Comparison of ENCODE assay signal across 8 cellular contexts in genomic region chr17:34998205-34998604, GRCh38. TPM values are rescaled to one million over a fixed set of nuclear protein-coding genes. Genes with fewer than 3 reads are reported as not detected.
DNase-seq lines count a peak whose midpoint lies in the region; ATAC-seq and TF ChIP-seq lines count a peak whose summit lies in the region.

No MANE protein-coding gene starts in this region.

- no peak overlapping the region for H3K4me3 ChIP-seq in fibroblast of lung (replicated peaks in 1 of 4; ENCODE audit: control extremely low read depth in 1 of 4, insufficient read depth in 1 of 4, low read depth in 3 of 4, low read length in 4 of 4)

- no peak overlapping the region for H3K9ac ChIP-seq in fibroblast of lung (ENCODE audit: insufficient read depth, low read length)

- H3K27ac ChIP-seq in fibroblast of lung (ENCODE audit: insufficient read depth, low read length) = peak overlapping the region; percentile 63

- H3K9me3 ChIP-seq in fibroblast of lung (ENCODE audit: control insufficient read depth, insufficient read depth, low read depth, low read length) = no peaks in the 10 kb centered on the region

- ATAC-seq in stimulated activated naive CD8-positive, alpha-beta T cell treated with anti-CD3 and anti-CD28 coated beads, Interleukin-15, Interleukin-2, amounts not matched to agents 100 U/mL and 50 U/mL, for 24 hours = peak; percentile 81

- H2AFZ ChIP-seq in fibroblast of lung (ENCODE audit: low read length) = no peak overlapping the region

- H3K9me3 Mint-ChIP-seq in nephron progenitor cell = no peaks in the 10 kb centered on the region

- no peaks in the 10 kb centered on the region for H3K27me3 Mint-ChIP-seq in nephron progenitor cell (ENCODE audit: low read depth, poor library complexity)

- DNase-seq in Caki2 (ENCODE audit: low read depth) = peak; percentile 71
- peak; percentile 72 for DNase-seq in HEK293T (ENCODE audit: extremely low spot score)
- DNase-seq in OCI-M1 (lab: John Stamatoyannopoulos, UW) = peak; percentile 73
- peak; percentile 62 for DNase-seq in activated T-helper 1 cell treated with Interleukin-2 at 50 U/mL for 16 hours (ENCODE audit: low read depth)
- DNase-seq in fibroblast of lung (ENCODE audit: low read depth in 2 of 2) = peak; percentile 60 to 73
- peak; percentile 42 for DNase-seq in nephron progenitor cell
- peak; percentile 78 for DNase-seq in stimulated activated naive CD8-positive, alpha-beta T cell treated with anti-CD3 and anti-CD28 coated beads, Interleukin-15, Interleukin-2, amounts not matched to agents 100 U/mL and 50 U/mL, for 24 hours
- DNase-seq in NCI-H1930 (lab: John Stamatoyannopoulos, UW) = no peak

- H3K27me3 ChIP-seq in fibroblast of lung (ENCODE audit: control insufficient read depth, insufficient read depth, low read length) = no peaks in the 10 kb centered on the region

- TF ChIP-seq CTCF in fibroblast of lung (conservative IDR thresholded peaks at IDR 0.05 in 1 of 2, IDR thresholded peaks at IDR 0.05 in 1 of 2; ENCODE audit: low read depth in 1 of 2, low read length in 2 of 2) = peak; percentile 72 to 85
- peak; percentile 43 for TF ChIP-seq CTCF in nephron progenitor cell (IDR thresholded peaks at IDR 0.05)

- peaks cover 19% of the 10 kb centered on the region for H3K36me3 ChIP-seq in fibroblast of lung (ENCODE audit: control insufficient read depth, insufficient read depth, low read length)

- POLR2A ChIA-PET in HEK293T (lab: Yijun Ruan, JAX) = no interaction called here

- CTCF ChIA-PET in HEK293T (lab: Yijun Ruan, JAX) = no interaction called here

- H3K4me2 ChIP-seq in fibroblast of lung (ENCODE audit: extremely low read depth, insufficient read depth, low read length) = no peak overlapping the region

- in situ Hi-C loops in Caki2 (cut with HindIII; ENCODE audit: low pct_unique_long_range_greater_than_20kb, low sequenced_read_pairs) = no loop called here

- H3K4me1 Mint-ChIP-seq in nephron progenitor cell = no peaks in the 10 kb centered on the region

- no peaks in the 10 kb centered on the region for H3K79me2 ChIP-seq in fibroblast of lung (ENCODE audit: control insufficient read depth, insufficient read depth, low read length)

- H3K36me3 Mint-ChIP-seq in nephron progenitor cell (ENCODE audit: low read depth) = peaks cover 73% of the 10 kb centered on the region

- H3K4me1 ChIP-seq in fibroblast of lung (ENCODE audit: control insufficient read depth, extremely low read depth, insufficient read depth, low read length) = peaks cover 13% of the 10 kb centered on the region

- no peaks in the 10 kb centered on the region for H4K20me1 ChIP-seq in fibroblast of lung (ENCODE audit: control insufficient read depth, extremely low read depth, insufficient read depth, low read length)

- H3K27ac Mint-ChIP-seq in nephron progenitor cell = peak overlapping the region; percentile 23

- no peak overlapping the region for H3K4me3 Mint-ChIP-seq in nephron progenitor cell

TF ChIP-seq in HEK293T, 16 proteins besides CTCF, POLR2A, EP300 and RAD21:
- TF ChIP-seq FOXA1 (IDR thresholded peaks at IDR 0.05) (no peak), ELF4 (IDR thresholded peaks at IDR 0.05) (no peak), NFRKB (IDR thresholded peaks at IDR 0.05) (no peak), PKNOX1 (IDR thresholded peaks at IDR 0.05) (no peak), TARDBP (IDR thresholded peaks at IDR 0.05) (no peak), L3MBTL2 (conservative IDR thresholded peaks at IDR 0.05) (no peak), LEF1 (IDR thresholded peaks at IDR 0.05; ENCODE audit: borderline replicate concordance) (no peak), FOXM1 (IDR thresholded peaks at IDR 0.05; ENCODE audit: borderline replicate concordance) (no peak), SP1 (IDR thresholded peaks at IDR 0.05) (no peak), ZNF384 (IDR thresholded peaks at IDR 0.05) (no peak), SUZ12 (IDR thresholded peaks at IDR 0.05) (no peak), FOXK2 (IDR thresholded peaks at IDR 0.05) (no peak), BHLHE40 (IDR thresholded peaks at IDR 0.05; ENCODE audit: borderline replicate concordance) (no peak), HDGF (IDR thresholded peaks at IDR 0.05; ENCODE audit: borderline replicate concordance) (no peak), CTBP1 (IDR thresholded peaks at IDR 0.05; ENCODE audit: borderline replicate concordance) (no peak), ARNT (IDR thresholded peaks at IDR 0.05) (no peak)

RNA-seq across cellular contexts. Expression of gene LIG3, which starts 17.9 kb away (rescaled TPM):
- 42.1 and 83.6 TPM in 2 replicates for total RNA-seq in Caki2 (2014; rRNA removed; shearing (Covaris generic); ENCODE audit: low replicate concordance)
- total RNA-seq in fibroblast of lung = 24.1 and 28.2 TPM in 2 replicates
- polyA plus RNA-seq in fibroblast of lung = 19.4 and 29.0 TPM in 2 replicates
- 15.4 and 16.5 TPM in 2 replicates for polyA plus RNA-seq in fibroblast of lung (2012)
- polyA minus RNA-seq in fibroblast of lung (ENCODE audit: low replicate concordance) = 57.6 and 75.8 TPM in 2 replicates

RNA-seq across cellular contexts. Expression of gene ZNF830, which starts 36.9 kb away (rescaled TPM):
- 9.8 and 17.8 TPM in 2 replicates for total RNA-seq in Caki2 (2014; rRNA removed; shearing (Covaris generic); ENCODE audit: low replicate concordance)
- total RNA-seq in fibroblast of lung = 14.4 and 21.6 TPM in 2 replicates
- 10.0 and 12.1 TPM in 2 replicates for polyA plus RNA-seq in fibroblast of lung
- 8.8 and 9.1 TPM in 2 replicates for polyA plus RNA-seq in fibroblast of lung (2012)
- polyA minus RNA-seq in fibroblast of lung (ENCODE audit: low replicate concordance) = 1.1 and 2.2 TPM in 2 replicates

RNA-seq across cellular contexts. Expression of gene CCT6B, which starts 36.9 kb away (rescaled TPM):
- 0.70 TPM in 1 of 2 replicates, not detected in the other for total RNA-seq in Caki2 (2014; rRNA removed; shearing (Covaris generic); ENCODE audit: low replicate concordance)
- 0.77 and 1.2 TPM in 2 replicates for total RNA-seq in fibroblast of lung
- 1.1 and 3.0 TPM in 2 replicates for polyA plus RNA-seq in fibroblast of lung
- 1.2 and 2.3 TPM in 2 replicates for polyA plus RNA-seq in fibroblast of lung (2012)
- not detected in 2 replicates for polyA minus RNA-seq in fibroblast of lung (ENCODE audit: low replicate concordance)

Comparison
In these comparisons a context has a peak if more than half of its experiments do, and no peak if none do; other contexts are left out.
1. DNase-seq: peak in Caki2 (single experiment), HEK293T (single experiment), OCI-M1 (single experiment), activated T-helper 1 cell treated with Interleukin-2 at 50 U/mL for 16 hours (single experiment), fibroblast of lung (2 of 2), nephron progenitor cell (single experiment) and stimulated activated naive CD8-positive, alpha-beta T cell treated with anti-CD3 and anti-CD28 coated beads, Interleukin-15, Interleukin-2, amounts not matched to agents 100 U/mL and 50 U/mL, for 24 hours (single experiment); none in NCI-H1930 (0 of 2).